Comparison of ENCODE assay signal across 8 cellular contexts in the genomic region with DNA sequence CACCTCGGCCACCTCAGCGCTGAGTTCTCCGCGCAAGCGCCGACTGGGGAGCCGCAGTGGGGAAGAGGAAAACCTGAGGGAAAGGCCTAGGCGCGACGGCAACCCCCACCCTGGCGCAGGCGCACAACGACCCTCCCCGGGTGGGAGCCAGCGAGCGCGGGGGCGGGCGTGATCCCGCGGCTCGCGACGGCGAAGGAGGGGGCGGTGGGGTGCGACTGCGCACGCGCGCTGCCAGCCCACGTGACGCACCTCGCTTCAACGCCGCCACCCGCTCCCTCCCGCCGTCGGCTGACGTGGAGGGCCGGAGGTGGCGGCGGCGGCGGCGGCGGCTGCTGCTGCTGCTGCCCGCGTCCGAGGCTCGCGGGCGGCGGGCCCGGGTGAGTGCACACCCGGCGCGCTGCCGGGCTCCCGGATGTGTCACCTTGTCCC. TPM values are rescaled to one million over a fixed set of nuclear protein-coding genes. Genes with fewer than 3 reads are reported as not detected.
A peak's percentile ranks its signal among the peaks of the same experiment; 100 is the strongest.
DNase-seq lines count a peak whose midpoint lies in the region; ATAC-seq and TF ChIP-seq lines count a peak whose summit lies in the region.

Gene PIGP, minus strand, starts transcription at position 84 of the 429 bp plus-strand sequence. CDS start 556 bp downstream, outside the sequence.
A gene with protein sequence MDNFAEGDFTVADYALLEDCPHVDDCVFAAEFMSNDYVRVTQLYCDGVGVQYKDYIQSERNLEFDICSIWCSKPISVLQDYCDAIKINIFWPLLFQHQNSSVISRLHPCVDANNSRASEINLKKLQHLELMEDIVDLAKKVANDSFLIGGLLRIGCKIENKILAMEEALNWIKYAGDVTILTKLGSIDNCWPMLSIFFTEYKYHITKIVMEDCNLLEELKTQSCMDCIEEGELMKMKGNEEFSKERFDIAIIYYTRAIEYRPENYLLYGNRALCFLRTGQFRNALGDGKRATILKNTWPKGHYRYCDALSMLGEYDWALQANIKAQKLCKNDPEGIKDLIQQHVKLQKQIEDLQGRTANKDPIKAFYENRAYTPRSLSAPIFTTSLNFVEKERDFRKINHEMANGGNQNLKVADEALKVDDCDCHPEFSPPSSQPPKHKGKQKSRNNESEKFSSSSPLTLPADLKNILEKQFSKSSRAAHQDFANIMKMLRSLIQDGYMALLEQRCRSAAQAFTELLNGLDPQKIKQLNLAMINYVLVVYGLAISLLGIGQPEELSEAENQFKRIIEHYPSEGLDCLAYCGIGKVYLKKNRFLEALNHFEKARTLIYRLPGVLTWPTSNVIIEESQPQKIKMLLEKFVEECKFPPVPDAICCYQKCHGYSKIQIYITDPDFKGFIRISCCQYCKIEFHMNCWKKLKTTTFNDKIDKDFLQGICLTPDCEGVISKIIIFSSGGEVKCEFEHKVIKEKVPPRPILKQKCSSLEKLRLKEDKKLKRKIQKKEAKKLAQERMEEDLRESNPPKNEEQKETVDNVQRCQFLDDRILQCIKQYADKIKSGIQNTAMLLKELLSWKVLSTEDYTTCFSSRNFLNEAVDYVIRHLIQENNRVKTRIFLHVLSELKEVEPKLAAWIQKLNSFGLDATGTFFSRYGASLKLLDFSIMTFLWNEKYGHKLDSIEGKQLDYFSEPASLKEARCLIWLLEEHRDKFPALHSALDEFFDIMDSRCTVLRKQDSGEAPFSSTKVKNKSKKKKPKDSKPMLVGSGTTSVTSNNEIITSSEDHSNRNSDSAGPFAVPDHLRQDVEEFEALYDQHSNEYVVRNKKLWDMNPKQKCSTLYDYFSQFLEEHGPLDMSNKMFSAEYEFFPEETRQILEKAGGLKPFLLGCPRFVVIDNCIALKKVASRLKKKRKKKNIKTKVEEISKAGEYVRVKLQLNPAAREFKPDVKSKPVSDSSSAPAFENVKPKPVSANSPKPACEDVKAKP (N-terminal part only) (plus strand): TSS at position 267 of the 429 bp plus-strand sequence. CDS start 14,004 bp downstream, outside the sequence.

- H3K9me3 ChIP-seq in CD4-positive, alpha-beta memory T cell (ENCODE audit: control insufficient read depth in 1 of 2, low read length in 2 of 2): no peaks in the 10 kb centered on the region

- peak within 1 kb of the TSS; percentile 95 to 100 (median 98) for H3K4me3 Mint-ChIP-seq in CD4-positive, alpha-beta memory T cell
- peak within 1 kb of the TSS; percentile 96 for H3K4me3 Mint-ChIP-seq in memory B cell

- peak within 1 kb of the TSS; percentile 91 for H3K27ac ChIP-seq in CD4-positive, alpha-beta memory T cell (ENCODE audit: low read depth, low read length)

- H3K36me3 ChIP-seq in CD4-positive, alpha-beta memory T cell (ENCODE audit: insufficient read depth, low read length): no peaks in the 10 kb centered on the region

- H3K27me3 ChIP-seq in CD4-positive, alpha-beta memory T cell (ENCODE audit: insufficient read depth, low read length): no peaks in the 10 kb centered on the region

- peak within 1 kb of the TSS; percentile 92 to 100 (median 98) for H3K27ac Mint-ChIP-seq in CD4-positive, alpha-beta memory T cell
- H3K27ac Mint-ChIP-seq in memory B cell: peak within 1 kb of the TSS; percentile 95

- no peak for TF ChIP-seq CTCF in GM20000 (IDR thresholded peaks at IDR 0.05; ENCODE audit: extremely low read depth, missing control alignments)

- H3K27me3 Mint-ChIP-seq in CD4-positive, alpha-beta memory T cell: no peaks in the 10 kb centered on the region
- no peaks in the 10 kb centered on the region for H3K27me3 Mint-ChIP-seq in memory B cell

- DNase-seq in CD4-positive, alpha-beta memory T cell: peak; percentile 93 to 97 (median 96)
- DNase-seq in GM20000 (ENCODE audit: low spot score): peak; percentile 99
- DNase-seq in HT-29 (ENCODE audit: low spot score): peak; percentile 85
- DNase-seq in NK-92 treated with Interleukin-12 subunit alpha and Interleukin-12 subunit beta, amount 100 ng/mL, for 24 hours (lab: John Stamatoyannopoulos, UW): peak; percentile 91
- peak; percentile 100 for DNase-seq in activated CD8-positive, alpha-beta memory T cell treated with anti-CD3 and anti-CD28 coated beads for 24 hours
- DNase-seq in effector CD8-positive, alpha-beta T cell (lab: John Stamatoyannopoulos, UW): peak; percentile 97
- DNase-seq in memory B cell (ENCODE audit: low spot score in 2 of 2): peak; percentile 98
- DNase-seq in stimulated activated CD8-positive, alpha-beta memory T cell treated with anti-CD3 and anti-CD28 coated beads, Interleukin-12 subunit alpha, Interleukin-12 subunit beta, amount 100 ng/mL, for 24 hours (ENCODE audit: extremely low read depth): peak; percentile 91

- POLR2A ChIA-PET in CD4-positive, alpha-beta memory T cell (lab: Charles Lee; ENCODE audit: partially characterized antibody): interaction anchor here (1.3 to 1.8 kb wide), 3 partner anchors 84 to 491 kb away, joined by 4 to 8 read pairs (median 6); partner anchors contain the start of gene VPS26C

- H3K4me1 Mint-ChIP-seq in CD4-positive, alpha-beta memory T cell: peaks cover 31 to 63% (median 44%) of the 10 kb centered on the region in 4 donors
- H3K4me1 Mint-ChIP-seq in memory B cell: peaks cover 23% of the 10 kb centered on the region

- CTCF ChIA-PET in CD4-positive, alpha-beta memory T cell (lab: Charles Lee; ENCODE audit: partially characterized antibody): no interaction called here

- H3K9me3 Mint-ChIP-seq in CD4-positive, alpha-beta memory T cell: peaks cover 0 to 4% (median 0%) of the 10 kb centered on the region in 8 donors
- H3K9me3 Mint-ChIP-seq in memory B cell: no peaks in the 10 kb centered on the region

- intact Hi-C loops in CD4-positive, alpha-beta memory T cell (cut with micrococcal nuclease): loop anchor here (1.0 to 5.0 kb wide), 7 partner anchors 84 to 1694 kb away; partner anchors contain the start of genes DOP1B, DYRK1A and VPS26C

- H3K4me1 ChIP-seq in CD4-positive, alpha-beta memory T cell (ENCODE audit: insufficient read depth, low read length): peaks cover 36% of the 10 kb centered on the region

- ATAC-seq in memory B cell (ENCODE audit: low read depth): peak; percentile 58

- H3K4me3 ChIP-seq in CD4-positive, alpha-beta memory T cell (ENCODE audit: low read length in 2 of 2): peak within 1 kb of the TSS; percentile 83 to 91

- peaks cover 13 to 16% of the 10 kb centered on the region in 2 donors for H3K36me3 Mint-ChIP-seq in CD4-positive, alpha-beta memory T cell
- H3K36me3 Mint-ChIP-seq in memory B cell: peaks cover 14% of the 10 kb centered on the region

RNA-seq across cellular contexts. Expression of gene PIGP, which starts in this region (rescaled TPM):
- total RNA-seq in CD4-positive, alpha-beta memory T cell: 10 to 100 TPM; 17.2 to 19.7 TPM
- 10 to 100 TPM; 31.4 to 31.5 TPM for polyA plus RNA-seq in CD4-positive, alpha-beta memory T cell
- total RNA-seq in HT-29 (2014; rRNA removed; shearing (Covaris generic)): 8.1 and 16.2 TPM in 2 replicates

RNA-seq across cellular contexts. Expression of the second gene that starts in this region (rescaled TPM):
- 100 to 1,000 TPM; 163 to 171 TPM for total RNA-seq in CD4-positive, alpha-beta memory T cell
- polyA plus RNA-seq in CD4-positive, alpha-beta memory T cell: 100 to 1,000 TPM in 1 of 2 donors, 10 to 100 TPM in 1; 36.4 to 109 TPM
- total RNA-seq in HT-29 (2014; rRNA removed; shearing (Covaris generic)): 55.6 and 67.8 TPM in 2 replicates

Comparison
In these comparisons a context has a peak if more than half of its experiments do, and no peak if none do; other contexts are left out.
1. Peak in every context shown above with its lines: DNase-seq, ATAC-seq, H3K4me3 ChIP-seq and H3K27ac ChIP-seq.